Comparison of ENCODE assay signal across 17 cellular contexts in genomic region chr22:25542720-25543402, GRCh38.
"Had no signal": no experiment of that assay in that cellular context is flagged by ENCODE, and none has a peak within 500 bp of the region (broad histone marks: within the 10 kb centered on the region; RNA-seq: fewer than 3 reads in every experiment).

No MANE protein-coding gene starts in this region.

- H3K36me3 ChIP-seq: prostate gland had no signal

- H3K27ac Mint-ChIP-seq: activated naive CD4-positive, alpha-beta T cell treated with anti-CD3 and anti-CD28 coated beads, Interleukin-2, amount 50 U/mL, for 24 hours; activated T-cell treated with anti-CD3 and anti-CD28 coated beads, Interleukin-2, amount 50 U/mL, for 72 hours; stimulated activated effector memory CD8-positive, alpha-beta T cell treated with anti-CD3 and anti-CD28 coated beads, Interleukin-12 subunit alpha, Interleukin-12 subunit beta, amount 100 ng/mL, for 72 hours; T-cell had no signal

- H3K9me3 ChIP-seq: prostate gland, SK-N-SH had no signal

- H3K27me3 Mint-ChIP-seq: activated naive CD4-positive, alpha-beta T cell treated with anti-CD3 and anti-CD28 coated beads, Interleukin-2, amount 50 U/mL, for 24 hours; T-cell had no signal

- H3K4me3 Mint-ChIP-seq: activated naive CD4-positive, alpha-beta T cell treated with anti-CD3 and anti-CD28 coated beads, Interleukin-2, amount 50 U/mL, for 24 hours; activated T-cell treated with anti-CD3 and anti-CD28 coated beads, Interleukin-2, amount 50 U/mL, for 72 hours; stimulated activated effector memory CD8-positive, alpha-beta T cell treated with anti-CD3 and anti-CD28 coated beads, Interleukin-12 subunit alpha, Interleukin-12 subunit beta, amount 100 ng/mL, for 72 hours; T-cell had no signal

- H3K9me3 Mint-ChIP-seq: activated naive CD4-positive, alpha-beta T cell treated with anti-CD3 and anti-CD28 coated beads, Interleukin-2, amount 50 U/mL, for 24 hours; activated T-cell treated with anti-CD3 and anti-CD28 coated beads, Interleukin-2, amount 50 U/mL, for 72 hours; stimulated activated effector memory CD8-positive, alpha-beta T cell treated with anti-CD3 and anti-CD28 coated beads, Interleukin-12 subunit alpha, Interleukin-12 subunit beta, amount 100 ng/mL, for 72 hours had no signal

- H3K4me2 ChIP-seq: SK-N-SH had no signal

- ATAC-seq: activated T-cell treated with anti-CD3 and anti-CD28 coated beads, Interleukin-2, amount 50 U/mL, for 72 hours; left lobe of liver; stimulated activated effector memory CD8-positive, alpha-beta T cell treated with anti-CD3 and anti-CD28 coated beads, Interleukin-12 subunit alpha, Interleukin-12 subunit beta, amount 100 ng/mL, for 72 hours; T-cell had no signal

- H3K4me1 Mint-ChIP-seq: activated naive CD4-positive, alpha-beta T cell treated with anti-CD3 and anti-CD28 coated beads, Interleukin-2, amount 50 U/mL, for 24 hours; stimulated activated effector memory CD8-positive, alpha-beta T cell treated with anti-CD3 and anti-CD28 coated beads, Interleukin-12 subunit alpha, Interleukin-12 subunit beta, amount 100 ng/mL, for 72 hours; T-cell had no signal

- H3K27ac ChIP-seq: prostate gland had no signal

- H3K9ac ChIP-seq: SK-N-SH had no signal

- H3K4me3 ChIP-seq: prostate gland had no signal

- DNase-seq: activated CD4-positive, alpha-beta T cell treated with anti-CD3 and anti-CD28 coated beads, Interleukin-2, amount 50 U/mL, for 1 hour; activated CD8-positive, alpha-beta memory T cell treated with anti-CD3 and anti-CD28 coated beads for 24 hours; activated CD8-positive, alpha-beta memory T cell treated with anti-CD3 and anti-CD28 coated beads, Interleukin-2, amount 50 U/mL, for 48 hours; activated effector memory CD4-positive, alpha-beta T cell treated with anti-CD3 and anti-CD28 coated beads, Interleukin-2, amount 50 U/mL, for 16 hours; activated T-cell treated with anti-CD3 and anti-CD28 coated beads, Interleukin-2, amount 50 U/mL, for 72 hours; amniotic stem cell; islet precursor cell; mammary epithelial cell; midbrain; SK-N-SH; stimulated activated CD4-positive, alpha-beta T cell treated with anti-CD3 and anti-CD28 coated beads, Interleukin-4, amount 100 ng/mL, for 24 hours; T-cell; T-helper 9 cell had no signal
